14 cellular contexts compared by ENCODE assay signal in genomic region chr3:107209302-107210060, GRCh38.
DNase-seq lines count a peak whose midpoint lies in the region; TF ChIP-seq lines count a peak whose summit lies in the region.
"Had no signal": no experiment of that assay in that cellular context is flagged by ENCODE, and none has a peak within 500 bp of the region (broad histone marks: within the 10 kb centered on the region; RNA-seq: fewer than 3 reads in every experiment).

No MANE protein-coding gene starts in this region.

- H3K27me3 Mint-ChIP-seq in nephron (ENCODE audit: low read depth), result no peaks in the 10 kb centered on the region
- no peaks in the 10 kb centered on the region for H3K27me3 Mint-ChIP-seq in CD14-positive monocyte (ENCODE audit: low read depth in 3 of 3)

- H3K9me3 Mint-ChIP-seq in nephron (peaks cover 3% of the 10 kb centered on the region), CD14-positive monocyte (peaks cover 0 to 3% (median 0%) of the 10 kb centered on the region in 7 donors)

- H3K9me3 ChIP-seq in SJCRH30 (replicated peaks), result no peaks in the 10 kb centered on the region; the same call in 1 of the 2 replicates
- H3K9me3 ChIP-seq: right lobe of liver had no signal

- H3K27me3 ChIP-seq in SJCRH30 (no peaks in the 10 kb centered on the region), dorsolateral prefrontal cortex (no peaks in the 10 kb centered on the region)
- H3K27me3 ChIP-seq: right lobe of liver had no signal

- H3K4me3 ChIP-seq in SJCRH30, result no peak overlapping the region; the same call in 1 of the 2 replicates
- peak overlapping the region in 31 of 59 donors; percentile 0 to 52 (median 22) for H3K4me3 ChIP-seq in dorsolateral prefrontal cortex
- H3K4me3 ChIP-seq: right lobe of liver had no signal

- H3K4me3 Mint-ChIP-seq in nephron (peak overlapping the region in 2 of 3 experiments; percentile 13 to 67), CD14-positive monocyte (no peak overlapping the region)

- H3K36me3 Mint-ChIP-seq in nephron (ENCODE audit: low read depth), result no peaks in the 10 kb centered on the region
- H3K36me3 Mint-ChIP-seq in CD14-positive monocyte, result no peaks in the 10 kb centered on the region

- TF ChIP-seq CTCF in dorsolateral prefrontal cortex (IDR thresholded peaks at IDR 0.05 in 54 of 56, conservative IDR thresholded peaks at IDR 0.05 in 2 of 56; ENCODE audit: low read depth in 1 of 56, partially characterized antibody in 56 of 56), result no peak
- TF ChIP-seq CTCF in nephron (IDR thresholded peaks at IDR 0.05; ENCODE audit: unreplicated experiment in 3 of 3), result no peak
- TF ChIP-seq CTCF in CD14-positive monocyte (IDR thresholded peaks at IDR 0.05), result no peak

- intact Hi-C loops in dorsolateral prefrontal cortex (cut with DNase I) (loop anchor here (10.0 kb wide), 2 partner anchors 215 to 225 kb away; no protein-coding TSS in a partner anchor), CD14-positive monocyte (cut with micrococcal nuclease) (no loop called here)

- peak overlapping the region; percentile 77; the same call in 1 of the 2 replicates for H3K27ac ChIP-seq in SJCRH30
- H3K27ac ChIP-seq in dorsolateral prefrontal cortex, result peak overlapping the region in 58 of 59 donors; percentile 58 to 95 (median 89)
- peak overlapping the region; percentile 62 for H3K27ac ChIP-seq in temporal lobe (ENCODE audit: low read depth, low read length)
- H3K27ac ChIP-seq: right lobe of liver had no signal

- H3K27ac Mint-ChIP-seq in nephron (peak overlapping the region; percentile 95 to 98 (median 97)), CD14-positive monocyte (no peak overlapping the region)

- H3K36me3 ChIP-seq in SJCRH30, result no peaks in the 10 kb centered on the region
- H3K36me3 ChIP-seq: right lobe of liver had no signal

- H3K4me1 ChIP-seq in SJCRH30, result peaks cover 28% of the 10 kb centered on the region
- H3K4me1 ChIP-seq: right lobe of liver had no signal

- DNase-seq in SJCRH30, result no peak
- DNase-seq in dorsolateral prefrontal cortex, result no peak
- no peak for DNase-seq in HuH-7 (ENCODE audit: low spot score)
- DNase-seq in DMS153 (lab: John Stamatoyannopoulos, UW), result no peak
- DNase-seq in CD14-positive monocyte (ENCODE audit: low spot score), result no peak
- DNase-seq in AG08395 (ENCODE audit: low spot score), result no peak
- DNase-seq: activated effector memory CD4-positive, alpha-beta T cell treated with Interleukin-2 at 50 U/mL for 16 hours; cerebellar nuclear complex; KG1; NCI-H146; NCI-H526; right lobe of liver had no signal

- peaks cover 79% of the 10 kb centered on the region for H3K4me1 Mint-ChIP-seq in nephron
- no peaks in the 10 kb centered on the region for H3K4me1 Mint-ChIP-seq in CD14-positive monocyte

Comparison
In these comparisons a context has a peak if more than half of its experiments do, and no peak if none do; other contexts are left out.
1. H3K27ac Mint-ChIP-seq: peak in nephron (3 of 3); none in CD14-positive monocyte (0 of 7).
2. H3K4me3 Mint-ChIP-seq: peak in nephron (2 of 3); none in CD14-positive monocyte (0 of 2).
3. intact Hi-C loops: an anchor here in dorsolateral prefrontal cortex (10.0 kb wide); none called in CD14-positive monocyte.
4. Peak in every context shown above with its lines, with median percentiles within 50 percentile points of each other: H3K27ac ChIP-seq.